In genomic region chr11:76604081-76604601, GRCh38 we compare ENCODE assay signal across 12 cellular contexts.
A peak's percentile ranks its signal among the peaks of the same experiment; 100 is the strongest.
DNase-seq lines count a peak whose midpoint lies in the region; ATAC-seq and TF ChIP-seq lines count a peak whose summit lies in the region.
"Had no signal": no experiment of that assay in that cellular context is flagged by ENCODE, and none has a peak within 500 bp of the region (broad histone marks: within the 10 kb centered on the region; RNA-seq: fewer than 3 reads in every experiment).

No MANE protein-coding gene starts in this region.

- H3K4me3 ChIP-seq in endodermal cell (ENCODE audit: low read length) (no peak overlapping the region), muscle layer of colon (ENCODE audit: low read depth in 1 of 2, low read length in 2 of 2) (no peak overlapping the region), tibial artery (no peak overlapping the region), smooth muscle cell (no peak overlapping the region)

- H3F3A ChIP-seq in smooth muscle cell (ENCODE audit: low read depth): no peaks in the 10 kb centered on the region

- DNase-seq in NCI-H524 treated with DMSO at 0.1 percent for 48 hours (lab: John Stamatoyannopoulos, UW): peak; percentile 33
- peak; percentile 32 for DNase-seq in endodermal cell
- peak in 1 of 2 donors; percentile 66 for DNase-seq in tibial artery
- DNase-seq in activated gamma-delta T cell (lab: John Stamatoyannopoulos, UW): no peak
- no peak for DNase-seq in smooth muscle cell (lab: John Stamatoyannopoulos, UW; ENCODE audit: unreplicated experiment)
- DNase-seq: activated gamma-delta T cell treated with Interleukin-2 at 50 U/mL for 16 hours; NCI-H1048; NK-92 treated with Interleukin-12 subunit alpha and Interleukin-12 subunit beta, amount 100 ng/mL, for 24 hours; stimulated activated naive CD4-positive, alpha-beta T cell treated with Interleukin-2 at 50 U/mL for 16 hours had no signal

- no peak overlapping the region for H3K4me2 ChIP-seq in smooth muscle cell

- H3K9ac ChIP-seq in endodermal cell (ENCODE audit: extremely low read depth, low read length, poor library complexity, severe bottlenecking) (no peak overlapping the region), muscle layer of colon (ENCODE audit: low read length) (no peak overlapping the region), smooth muscle cell (ENCODE audit: low read depth) (no peak overlapping the region)

- no peak overlapping the region for H2AFZ ChIP-seq in smooth muscle cell (ENCODE audit: low read depth)

- H3K9me3 ChIP-seq in endodermal cell (ENCODE audit: control insufficient read depth, low read length) (peaks cover 5% of the 10 kb centered on the region), muscle layer of colon (ENCODE audit: low read length) (no peaks in the 10 kb centered on the region), tibial artery (no peaks in the 10 kb centered on the region), smooth muscle cell (replicated peaks; ENCODE audit: low read depth) (no peaks in the 10 kb centered on the region)

- intact Hi-C loops in tibial artery (cut with DNase I; ENCODE audit: low total_unique reads): no loop called here

- H3K27me3 ChIP-seq in endodermal cell (ENCODE audit: control insufficient read depth, insufficient read depth, low read length, poor library complexity, severe bottlenecking) (no peaks in the 10 kb centered on the region), muscle layer of colon (ENCODE audit: control insufficient read depth in 1 of 2, insufficient read depth in 2 of 2, low read length in 2 of 2) (no peaks in the 10 kb centered on the region), tibial artery (no peaks in the 10 kb centered on the region), smooth muscle cell (ENCODE audit: low read depth) (no peaks in the 10 kb centered on the region)

- no peak overlapping the region for H3K4me3 Mint-ChIP-seq in endodermal cell
- H3K4me3 Mint-ChIP-seq: central memory CD8-positive, alpha-beta T cell had no signal

- H3K27me3 Mint-ChIP-seq in endodermal cell (ENCODE audit: insufficient read depth): no peaks in the 10 kb centered on the region
- H3K27me3 Mint-ChIP-seq: central memory CD8-positive, alpha-beta T cell had no signal

- no peaks in the 10 kb centered on the region for H3K79me2 ChIP-seq in smooth muscle cell (ENCODE audit: low read depth)

- H4K20me1 ChIP-seq in smooth muscle cell (ENCODE audit: low read depth): no peaks in the 10 kb centered on the region

- peaks cover 12% of the 10 kb centered on the region for H3K9me3 Mint-ChIP-seq in endodermal cell
- H3K9me3 Mint-ChIP-seq: central memory CD8-positive, alpha-beta T cell had no signal

- no peaks in the 10 kb centered on the region for H3K36me3 Mint-ChIP-seq in endodermal cell (ENCODE audit: low read depth)

- no peaks in the 10 kb centered on the region for H3K36me3 ChIP-seq in endodermal cell (ENCODE audit: control insufficient read depth, insufficient read depth, low read length)
- H3K36me3 ChIP-seq in muscle layer of colon (ENCODE audit: insufficient read depth, low read length): no peaks in the 10 kb centered on the region
- no peaks in the 10 kb centered on the region for H3K36me3 ChIP-seq in tibial artery
- H3K36me3 ChIP-seq in smooth muscle cell (ENCODE audit: low read depth): no peaks in the 10 kb centered on the region

- peaks cover 3% of the 10 kb centered on the region for H3K4me1 Mint-ChIP-seq in endodermal cell
- H3K4me1 Mint-ChIP-seq: central memory CD8-positive, alpha-beta T cell had no signal

- 88 to 91% methylated on average over 8 to 12 of the region's 12 CpGs for WGBS in endodermal cell (ENCODE audit: insufficient coverage in 1 of 2, insufficient read length in 1 of 2), 2 experiments
- 94% methylated on average over 12 of the region's 12 CpGs for WGBS in smooth muscle cell (ENCODE audit: low lambda C conversion rate)

- H3K27ac Mint-ChIP-seq in endodermal cell: no peak overlapping the region

- H3K27ac ChIP-seq in endodermal cell (ENCODE audit: low read depth, low read length): no peak overlapping the region
- peak overlapping the region; percentile 48 for H3K27ac ChIP-seq in muscle layer of colon (ENCODE audit: low read depth, low read length)
- H3K27ac ChIP-seq in tibial artery: peak overlapping the region; percentile 82
- H3K27ac ChIP-seq in smooth muscle cell (ENCODE audit: low read depth): no peak overlapping the region

- TF ChIP-seq CTCF in endodermal cell (conservative IDR thresholded peaks at IDR 0.05) (no peak), tibial artery (IDR thresholded peaks at IDR 0.05) (no peak), smooth muscle cell (IDR thresholded peaks at IDR 0.05; ENCODE audit: borderline replicate concordance, insufficient read depth, poor library complexity, severe bottlenecking) (no peak)

- H3K4me1 ChIP-seq in endodermal cell (ENCODE audit: control insufficient read depth, insufficient read depth, low read length) (no peaks in the 10 kb centered on the region), muscle layer of colon (ENCODE audit: insufficient read depth, low read length) (peaks cover 47% of the 10 kb centered on the region), tibial artery (peaks cover 4 to 42% (median 28%) of the 10 kb centered on the region in 4 donors), smooth muscle cell (ENCODE audit: low read depth) (no peaks in the 10 kb centered on the region)

- ATAC-seq in HG02642 (IDR thresholded peaks at IDR 0.05; ENCODE audit: poor library complexity, unreplicated experiment): no peak

Comparison
In these comparisons a context has a peak if more than half of its experiments do, and no peak if none do; other contexts are left out.
1. DNase-seq: peak in NCI-H524 treated with DMSO at 0.1 percent for 48 hours (single experiment) and endodermal cell (single experiment); none in activated gamma-delta T cell (single experiment) and smooth muscle cell (single experiment).
2. H3K27ac ChIP-seq: peak in muscle layer of colon (single experiment) and tibial artery (2 of 2); none in endodermal cell (single experiment) and smooth muscle cell (single experiment).